In the genomic region with DNA sequence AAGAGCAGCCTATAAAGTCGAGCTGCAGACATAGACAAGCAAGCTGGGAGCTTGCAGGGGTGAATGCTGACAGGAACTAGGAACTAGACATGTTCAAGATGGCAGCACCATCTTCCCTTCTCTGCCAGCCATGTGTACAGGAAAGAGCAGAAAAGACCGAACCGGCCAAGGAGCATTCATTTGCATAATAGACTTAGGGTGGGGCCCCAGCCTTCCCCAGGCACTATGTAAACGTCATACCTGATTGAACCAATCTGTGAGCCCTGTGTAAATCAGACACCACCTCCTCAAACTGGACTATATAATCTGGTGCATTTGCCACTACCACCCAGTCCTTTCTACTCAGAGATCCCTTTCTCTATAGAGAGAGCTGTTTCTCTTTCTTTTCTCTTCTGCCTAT, we compare ENCODE assay signal across 17 cellular contexts.
A peak's percentile ranks its signal among the peaks of the same experiment; 100 is the strongest.
DNase-seq lines count a peak whose midpoint lies in the region; ATAC-seq and TF ChIP-seq lines count a peak whose summit lies in the region.
"Had no signal": no experiment of that assay in that cellular context is flagged by ENCODE, and none has a peak within 500 bp of the region (broad histone marks: within the 10 kb centered on the region; RNA-seq: fewer than 3 reads in every experiment).

No MANE protein-coding gene starts in this region.

- H3K9me3 ChIP-seq in OCI-LY7 (ENCODE audit: low read length) (peaks cover 8% of the 10 kb centered on the region; the same call in 1 of the 2 replicates), smooth muscle cell (replicated peaks; ENCODE audit: low read depth) (no peaks in the 10 kb centered on the region)

- H3K4me1 ChIP-seq in OCI-LY7 (ENCODE audit: insufficient read depth, low read length, poor library complexity, severe bottlenecking) (no peaks in the 10 kb centered on the region), smooth muscle cell (ENCODE audit: low read depth) (peaks cover 13% of the 10 kb centered on the region)
- H3K4me1 ChIP-seq: BLaER1 had no signal

- no peak for TF ChIP-seq CTCF in OCI-LY7 (conservative IDR thresholded peaks at IDR 0.05; ENCODE audit: low read length)
- TF ChIP-seq CTCF in smooth muscle cell (IDR thresholded peaks at IDR 0.05; ENCODE audit: borderline replicate concordance, insufficient read depth, poor library complexity, severe bottlenecking) = no peak
- TF ChIP-seq CTCF in mesothelial cell of epicardium (IDR thresholded peaks at IDR 0.05; ENCODE audit: unreplicated experiment) = no peak

- peaks cover 8% of the 10 kb centered on the region for H3K36me3 Mint-ChIP-seq in memory B cell
- H3K36me3 Mint-ChIP-seq in mesothelial cell of epicardium = peaks cover 15% of the 10 kb centered on the region
- H3K36me3 Mint-ChIP-seq: CD4-positive, CD25-positive, alpha-beta regulatory T cell had no signal

- peak; percentile 42 for ATAC-seq in memory B cell (ENCODE audit: low read depth)
- ATAC-seq: HepG2 had no signal

- H3K9ac ChIP-seq in smooth muscle cell (ENCODE audit: low read depth) = peak overlapping the region; percentile 91
- H3K9ac ChIP-seq: BLaER1 had no signal

- H3K36me3 ChIP-seq in OCI-LY7 (ENCODE audit: insufficient read depth, low read length) (no peaks in the 10 kb centered on the region), smooth muscle cell (ENCODE audit: low read depth) (no peaks in the 10 kb centered on the region)
- H3K36me3 ChIP-seq: BLaER1 had no signal

- H3K4me2 ChIP-seq in OCI-LY7 (ENCODE audit: low read length) = no peak overlapping the region
- peak overlapping the region; percentile 80 for H3K4me2 ChIP-seq in smooth muscle cell
- H3K4me2 ChIP-seq: BLaER1 had no signal

- peak; percentile 37 for DNase-seq in NCI-H82 (lab: John Stamatoyannopoulos, UW)
- DNase-seq in NCI-H82 treated with DMSO at 0.1 percent for 48 hours (lab: John Stamatoyannopoulos, UW; ENCODE audit: unreplicated experiment) = no peak
- peak; percentile 9 for DNase-seq in OCI-LY7 (ENCODE audit: low spot score)
- no peak for DNase-seq in memory B cell (ENCODE audit: low spot score in 2 of 2)
- no peak for DNase-seq in smooth muscle cell (lab: John Stamatoyannopoulos, UW; ENCODE audit: unreplicated experiment)
- DNase-seq in SK-N-DZ (ENCODE audit: low spot score) = no peak
- DNase-seq in mesothelial cell of epicardium (ENCODE audit: low spot score in 2 of 2, unreplicated experiment in 2 of 2) = no peak
- no peak for DNase-seq in H4 (ENCODE audit: low spot score)
- DNase-seq: CD4-positive, CD25-positive, alpha-beta regulatory T cell; DMS153; DMS79 treated with DMSO at 0.1 percent for 48 hours; EL; HCEC 1CT; HFFc6 had no signal

- H3K79me2 ChIP-seq in OCI-LY7 (ENCODE audit: insufficient read depth, low read depth, low read length) = no peaks in the 10 kb centered on the region
- peaks cover 94% of the 10 kb centered on the region for H3K79me2 ChIP-seq in smooth muscle cell (ENCODE audit: low read depth)

- H3K4me3 Mint-ChIP-seq in memory B cell = no peak overlapping the region
- H3K4me3 Mint-ChIP-seq in mesothelial cell of epicardium = no peak overlapping the region
- H3K4me3 Mint-ChIP-seq: CD4-positive, CD25-positive, alpha-beta regulatory T cell; HFFc6 had no signal

- H3K4me3 ChIP-seq in OCI-LY7 (ENCODE audit: low read depth, low read length, poor library complexity, severe bottlenecking) = no peak overlapping the region
- peak overlapping the region; percentile 58 for H3K4me3 ChIP-seq in smooth muscle cell
- H3K4me3 ChIP-seq: BLaER1 had no signal

- peaks cover 3% of the 10 kb centered on the region for H3K4me1 Mint-ChIP-seq in memory B cell
- peaks cover 5% of the 10 kb centered on the region for H3K4me1 Mint-ChIP-seq in mesothelial cell of epicardium

- no peaks in the 10 kb centered on the region for H3K9me2 ChIP-seq in OCI-LY7 (ENCODE audit: insufficient read depth, low read length)

- H3K27ac Mint-ChIP-seq in memory B cell (no peak overlapping the region), mesothelial cell of epicardium (no peak overlapping the region)
- H3K27ac Mint-ChIP-seq: CD4-positive, CD25-positive, alpha-beta regulatory T cell had no signal

- intact Hi-C loops in OCI-LY7 (cut with micrococcal nuclease; ENCODE audit: unreplicated experiment) = no loop called here

- no peaks in the 10 kb centered on the region for H3K27me3 ChIP-seq in smooth muscle cell (ENCODE audit: low read depth)
- H3K27me3 ChIP-seq: BLaER1 had no signal

- CTCF ChIA-PET in OCI-LY7 (lab: Charles Lee; ENCODE audit: unreplicated experiment) = no interaction called here

- no peaks in the 10 kb centered on the region for H4K20me1 ChIP-seq in OCI-LY7 (ENCODE audit: insufficient read depth, low read length)
- peaks cover 98% of the 10 kb centered on the region for H4K20me1 ChIP-seq in smooth muscle cell (ENCODE audit: low read depth)
- H4K20me1 ChIP-seq: BLaER1 had no signal

- BruUV-seq in OCI-LY7 (replicated peaks; lab: Mats Ljungman, UMichigan) = no TSS peak

- H2AFZ ChIP-seq in OCI-LY7 (ENCODE audit: low read length) = peak overlapping the region; percentile 70
- no peak overlapping the region for H2AFZ ChIP-seq in smooth muscle cell (ENCODE audit: low read depth)

- POLR2A ChIA-PET in OCI-LY7 (lab: Charles Lee) = interaction anchor here (0.5 to 1.9 kb wide), 5 partner anchors 11 to 890 kb away, joined by 3 to 5 read pairs (median 3); no protein-coding TSS in a partner anchor

- H3K27me3 Mint-ChIP-seq in memory B cell (no peaks in the 10 kb centered on the region), mesothelial cell of epicardium (ENCODE audit: low read depth) (no peaks in the 10 kb centered on the region)

- 62% methylated on average over 4 of the region's 4 CpGs for WGBS in smooth muscle cell (ENCODE audit: low lambda C conversion rate)

- H3K27ac ChIP-seq in OCI-LY7 (ENCODE audit: low read depth, low read length, poor library complexity, severe bottlenecking) (no peak overlapping the region), smooth muscle cell (ENCODE audit: low read depth) (peak overlapping the region; percentile 98)
- H3K27ac ChIP-seq: 22Rv1, BLaER1 had no signal

- H3F3A ChIP-seq in smooth muscle cell (ENCODE audit: low read depth) = peaks cover 23% of the 10 kb centered on the region

- H3K9me3 Mint-ChIP-seq in memory B cell (peaks cover 22% of the 10 kb centered on the region), mesothelial cell of epicardium (peaks cover 42% of the 10 kb centered on the region)

Comparison
In these comparisons a context has a peak if more than half of its experiments do, and no peak if none do; other contexts are left out.
1. DNase-seq: peak in NCI-H82 (single experiment) and OCI-LY7 (single experiment); none in NCI-H82 treated with DMSO at 0.1 percent for 48 hours (single experiment), memory B cell (0 of 2), smooth muscle cell (single experiment), SK-N-DZ (single experiment), mesothelial cell of epicardium (0 of 2) and H4 (single experiment).